In genomic region chr12:108455706-108456105, GRCh38 we compare ENCODE assay signal across 19 cellular contexts.
"Had no signal": no experiment of that assay in that cellular context is flagged by ENCODE, and none has a peak within 500 bp of the region (broad histone marks: within the 10 kb centered on the region; RNA-seq: fewer than 3 reads in every experiment).

No MANE protein-coding gene starts in this region.

- H3K27me3 ChIP-seq: body of pancreas, uterus had no signal

- H3K27ac ChIP-seq: body of pancreas, suprapubic skin, transverse colon, uterus had no signal

- FAIRE-seq: colon, frontal cortex, keratinocyte had no signal

- ATAC-seq: activated T-cell treated with anti-CD3 and anti-CD28 coated beads, Interleukin-2, amount 50 U/mL, for 4 hours; body of pancreas; stimulated activated naive CD8-positive, alpha-beta T cell treated with anti-CD3 and anti-CD28 coated beads, Interleukin-15, amount 100 ng/mL, for 72 hours had no signal

- H3K36me3 ChIP-seq: suprapubic skin, transverse colon, uterus had no signal

- H3K4me1 ChIP-seq: body of pancreas, suprapubic skin, transverse colon, uterus had no signal

- DNase-seq: activated CD4-positive, alpha-beta T cell treated with anti-CD3 and anti-CD28 coated beads, Interleukin-2, amount 50 U/mL, for 1 hour; activated CD4-positive, CD25-positive, alpha-beta regulatory T cell treated with anti-CD3 and anti-CD28 coated beads, Interleukin-2, amount 50 U/mL, for 72 hours; activated CD8-positive, alpha-beta memory T cell treated with anti-CD3 and anti-CD28 coated beads, Interleukin-2, amount 50 U/mL, for 4 hours; activated naive CD4-positive, alpha-beta T cell treated with anti-CD3 and anti-CD28 coated beads for 36 hours; activated T-cell treated with anti-CD3 and anti-CD28 coated beads, Interleukin-2, amount 50 U/mL, for 4 hours; central memory CD4-positive, alpha-beta T cell; nephron progenitor cell; nucleus accumbens; posterior cingulate gyrus; retina; stimulated activated CD4-positive, alpha-beta T cell treated with anti-CD3 and anti-CD28 coated beads, Interleukin-2, amount 100 ng/mL, for 48 hours; stimulated activated naive CD8-positive, alpha-beta T cell treated with anti-CD3 and anti-CD28 coated beads, Interleukin-15, amount 100 ng/mL, for 72 hours; transverse colon; uterus had no signal

- H3K9me3 ChIP-seq: body of pancreas, suprapubic skin, transverse colon, uterus had no signal

- H3K4me3 ChIP-seq: body of pancreas, suprapubic skin, transverse colon, uterus had no signal
